ENCODE assay signal across 17 cellular contexts in genomic region chr1:169701261-169701802, GRCh38. TPM values are rescaled to one million over a fixed set of nuclear protein-coding genes. Genes with fewer than 3 reads are reported as not detected.
A peak's percentile ranks its signal among the peaks of the same experiment; 100 is the strongest.
DNase-seq lines count a peak whose midpoint lies in the region; ATAC-seq and TF ChIP-seq lines count a peak whose summit lies in the region.
"Had no signal": no experiment of that assay in that cellular context is flagged by ENCODE, and none has a peak within 500 bp of the region (broad histone marks: within the 10 kb centered on the region; RNA-seq: fewer than 3 reads in every experiment).

No MANE protein-coding gene starts in this region.

- POLR2A ChIA-PET in CD8-positive, alpha-beta T cell (lab: Charles Lee), result interaction anchor here (0.9 to 5.6 kb wide), 6 partner anchors 9 to 115 kb away, joined by 4 to 48 read pairs (median 10); partner anchors contain the start of genes F5 and SELL
- POLR2A ChIA-PET in activated CD4-positive, alpha-beta memory T cell treated with anti-CD3 and anti-CD28 coated beads for 36 hours (lab: Charles Lee), result interaction anchor here (0.7 kb wide), 1 partner anchor 209 kb away, joined by 4 read pairs; no protein-coding TSS in a partner anchor

- DNase-seq in CD8-positive, alpha-beta T cell, result no peak
- no peak for DNase-seq in activated CD4-positive, alpha-beta memory T cell treated with anti-CD3 and anti-CD28 coated beads for 36 hours
- DNase-seq in germinal center (ENCODE audit: low spot score), result peak; percentile 47
- no peak for DNase-seq in dorsolateral prefrontal cortex
- DNase-seq in left lobe of liver (ENCODE audit: low spot score), result no peak
- no peak for DNase-seq in esophagus squamous epithelium (lab: John Stamatoyannopoulos, UW)
- DNase-seq: GDM1; Karpas-422; NCI-H524 treated with DMSO at 0.1 percent for 48 hours; nephron progenitor cell; stimulated activated CD4-positive, alpha-beta T cell treated with anti-CD3 and anti-CD28 coated beads, Interleukin-2, amount 100 ng/mL, for 48 hours; T-helper 9 cell had no signal

- intact Hi-C loops in CD8-positive, alpha-beta T cell (cut with DNase I, micrococcal nuclease), result loop anchor here (1.0 to 10.0 kb wide), 4 partner anchors 9 to 1767 kb away; partner anchors contain the start of genes ATP1B1 (in 1 of the 2), DCAF6 (in 1 of the 2), MPC2 (in 1 of the 2) and SELL (in 1 of the 2)
- intact Hi-C loops in activated CD4-positive, alpha-beta memory T cell treated with anti-CD3 and anti-CD28 coated beads for 36 hours (cut with micrococcal nuclease), result loop anchor here (10.0 kb wide), 1 partner anchor 1783 kb away; the partner anchor contains the start of gene PRRC2C
- intact Hi-C loops in dorsolateral prefrontal cortex (cut with DNase I), result no loop called here
- intact Hi-C loops in esophagus squamous epithelium (cut with DNase I), result no loop called here

- peaks cover 93% of the 10 kb centered on the region for H3K36me3 Mint-ChIP-seq in CD8-positive, alpha-beta T cell
- peaks cover 56% of the 10 kb centered on the region for H3K36me3 Mint-ChIP-seq in activated CD4-positive, alpha-beta memory T cell treated with anti-CD3 and anti-CD28 coated beads for 36 hours

- WGBS in esophagus squamous epithelium, 2 donors, result 81 to 86% methylated on average over 1 of the region's 1 CpG

- H3K27me3 Mint-ChIP-seq in CD8-positive, alpha-beta T cell (ENCODE audit: low read depth), result no peaks in the 10 kb centered on the region
- no peaks in the 10 kb centered on the region for H3K27me3 Mint-ChIP-seq in activated CD4-positive, alpha-beta memory T cell treated with anti-CD3 and anti-CD28 coated beads for 36 hours

- H4K20me1 ChIP-seq in BLaER1, result no peaks in the 10 kb centered on the region

- H3K9ac ChIP-seq in BLaER1, result no peak overlapping the region

- H3K4me3 ChIP-seq in BLaER1 (no peak overlapping the region), dorsolateral prefrontal cortex (no peak overlapping the region), esophagus squamous epithelium (no peak overlapping the region)
- peak overlapping the region; percentile 1 for H3K4me3 ChIP-seq in CD8-positive, alpha-beta T cell (ENCODE audit: low read depth, low read length)
- H3K4me3 ChIP-seq: vagina had no signal

- H3K27me3 ChIP-seq in BLaER1 (no peaks in the 10 kb centered on the region), dorsolateral prefrontal cortex (peaks cover 0 to 3% (median 0%) of the 10 kb centered on the region in 45 donors), esophagus squamous epithelium (no peaks in the 10 kb centered on the region)
- H3K27me3 ChIP-seq in CD8-positive, alpha-beta T cell (ENCODE audit: insufficient read depth, low read length), result no peaks in the 10 kb centered on the region
- H3K27me3 ChIP-seq: vagina had no signal

- no peak for TF ChIP-seq CTCF in CD8-positive, alpha-beta T cell (IDR thresholded peaks at IDR 0.05)
- no peak for TF ChIP-seq CTCF in dorsolateral prefrontal cortex (IDR thresholded peaks at IDR 0.05 in 54 of 56, conservative IDR thresholded peaks at IDR 0.05 in 2 of 56; ENCODE audit: low read depth in 1 of 56, partially characterized antibody in 56 of 56)
- TF ChIP-seq CTCF in esophagus squamous epithelium (IDR thresholded peaks at IDR 0.05), result no peak

- H3K9me3 ChIP-seq in BLaER1, result no peaks in the 10 kb centered on the region
- H3K9me3 ChIP-seq in CD8-positive, alpha-beta T cell (ENCODE audit: low read length), result no peaks in the 10 kb centered on the region
- H3K9me3 ChIP-seq in esophagus squamous epithelium, result no peaks in the 10 kb centered on the region
- H3K9me3 ChIP-seq: vagina had no signal

- no peaks in the 10 kb centered on the region for H3K9me3 Mint-ChIP-seq in CD8-positive, alpha-beta T cell
- no peaks in the 10 kb centered on the region for H3K9me3 Mint-ChIP-seq in activated CD4-positive, alpha-beta memory T cell treated with anti-CD3 and anti-CD28 coated beads for 36 hours
- H3K9me3 Mint-ChIP-seq: nephron progenitor cell had no signal

- peak overlapping the region; percentile 73 for H3K4me3 Mint-ChIP-seq in CD8-positive, alpha-beta T cell
- H3K4me3 Mint-ChIP-seq in activated CD4-positive, alpha-beta memory T cell treated with anti-CD3 and anti-CD28 coated beads for 36 hours, result no peak overlapping the region
- H3K4me3 Mint-ChIP-seq: nephron progenitor cell had no signal

- CTCF ChIA-PET in CD8-positive, alpha-beta T cell (lab: Charles Lee), result interaction anchor here (1.3 to 5.5 kb wide), 3 partner anchors 11 to 115 kb away, joined by 3 to 39 read pairs (median 25); partner anchors contain the start of gene F5
- CTCF ChIA-PET in activated CD4-positive, alpha-beta memory T cell treated with anti-CD3 and anti-CD28 coated beads for 36 hours (lab: Charles Lee), result interaction anchor here (0.8 to 5.4 kb wide), 7 partner anchors 7 to 122 kb away, joined by 3 to 38 read pairs (median 8); partner anchors contain the start of gene F5

- H3K4me2 ChIP-seq in BLaER1, result peak overlapping the region; percentile 39

- H3K4me1 ChIP-seq in BLaER1, result peaks cover 53% of the 10 kb centered on the region
- peaks cover 99% of the 10 kb centered on the region for H3K4me1 ChIP-seq in CD8-positive, alpha-beta T cell (ENCODE audit: insufficient read depth, low read length)
- no peaks in the 10 kb centered on the region for H3K4me1 ChIP-seq in esophagus squamous epithelium
- H3K4me1 ChIP-seq: vagina had no signal

- ATAC-seq in CD8-positive, alpha-beta T cell, result peak; percentile 78
- ATAC-seq in left lobe of liver, result no peak

- H3K36me3 ChIP-seq in BLaER1, result no peaks in the 10 kb centered on the region
- H3K36me3 ChIP-seq in CD8-positive, alpha-beta T cell (ENCODE audit: insufficient read depth, low read length), result peaks cover 44% of the 10 kb centered on the region
- H3K36me3 ChIP-seq in esophagus squamous epithelium, result no peaks in the 10 kb centered on the region
- H3K36me3 ChIP-seq: vagina had no signal

- H3K27ac Mint-ChIP-seq in CD8-positive, alpha-beta T cell, result peak overlapping the region; percentile 91
- H3K27ac Mint-ChIP-seq in activated CD4-positive, alpha-beta memory T cell treated with anti-CD3 and anti-CD28 coated beads for 36 hours, result peak overlapping the region; percentile 90
- H3K27ac Mint-ChIP-seq: nephron progenitor cell had no signal

- no peak for TF ChIP-seq POLR2A in esophagus squamous epithelium (IDR thresholded peaks at IDR 0.05)

- peaks cover 96% of the 10 kb centered on the region for H3K4me1 Mint-ChIP-seq in CD8-positive, alpha-beta T cell (ENCODE audit: low read depth)
- H3K4me1 Mint-ChIP-seq in activated CD4-positive, alpha-beta memory T cell treated with anti-CD3 and anti-CD28 coated beads for 36 hours (ENCODE audit: low read depth), result peaks cover 97% of the 10 kb centered on the region
- H3K4me1 Mint-ChIP-seq: nephron progenitor cell had no signal

- H3K27ac ChIP-seq in BLaER1, result no peak overlapping the region
- peak overlapping the region; percentile 19 for H3K27ac ChIP-seq in CD8-positive, alpha-beta T cell (ENCODE audit: low read depth, low read length)
- H3K27ac ChIP-seq in dorsolateral prefrontal cortex, result no peak overlapping the region
- no peak overlapping the region for H3K27ac ChIP-seq in esophagus squamous epithelium
- H3K27ac ChIP-seq: vagina had no signal

RNA-seq across cellular contexts. Expression of gene SELL, which starts 10.1 kb away (rescaled TPM):
- total RNA-seq in CD8-positive, alpha-beta T cell, result 10 to 100 TPM; 79.5 to 80.7 TPM
- 100 to 1,000 TPM; 103 to 110 TPM for total RNA-seq in activated CD4-positive, alpha-beta memory T cell treated with anti-CD3 and anti-CD28 coated beads for 36 hours
- 10 to 100 TPM in 21 of 120 experiments, 1 to 10 TPM in 98, under 1 TPM in 1; 0.77 to 22.0 (median 4.8) TPM for total RNA-seq in dorsolateral prefrontal cortex
- 1.9 TPM for total RNA-seq in left lobe of liver
- 1 to 10 TPM in 2 of 4 donors, under 1 TPM in 2; 0.38 to 2.2 (median 1.1) TPM for total RNA-seq in esophagus squamous epithelium
- total RNA-seq: fibroblast of villous mesenchyme, kidney epithelial cell, vagina had no signal

RNA-seq across cellular contexts. Expression of gene SELE, which starts 32.5 kb away (rescaled TPM):
- total RNA-seq in CD8-positive, alpha-beta T cell, result not detected
- not detected for total RNA-seq in activated CD4-positive, alpha-beta memory T cell treated with anti-CD3 and anti-CD28 coated beads for 36 hours
- 10 to 100 TPM in 3 of 120 experiments, 1 to 10 TPM in 24, under 1 TPM in 49, not detected in 44; 0.10 to 49.0 (median 0.64) TPM for total RNA-seq in dorsolateral prefrontal cortex
- 0.93 TPM for total RNA-seq in left lobe of liver
- total RNA-seq in esophagus squamous epithelium, result 1 to 10 TPM in 3 of 4 donors, not detected in 1; 1.2 to 2.6 (median 1.7) TPM
- total RNA-seq: astrocyte, fibroblast of villous mesenchyme, kidney epithelial cell had no signal

Comparison
In these comparisons a context has a peak if more than half of its experiments do, and no peak if none do; other contexts are left out.
1. intact Hi-C loops: an anchor here in CD8-positive, alpha-beta T cell (1.0 to 10.0 kb wide) and activated CD4-positive, alpha-beta memory T cell treated with anti-CD3 and anti-CD28 coated beads for 36 hours (10.0 kb wide); none called in dorsolateral prefrontal cortex and esophagus squamous epithelium.